24 cellular contexts compared by ENCODE assay signal in the genomic region with DNA sequence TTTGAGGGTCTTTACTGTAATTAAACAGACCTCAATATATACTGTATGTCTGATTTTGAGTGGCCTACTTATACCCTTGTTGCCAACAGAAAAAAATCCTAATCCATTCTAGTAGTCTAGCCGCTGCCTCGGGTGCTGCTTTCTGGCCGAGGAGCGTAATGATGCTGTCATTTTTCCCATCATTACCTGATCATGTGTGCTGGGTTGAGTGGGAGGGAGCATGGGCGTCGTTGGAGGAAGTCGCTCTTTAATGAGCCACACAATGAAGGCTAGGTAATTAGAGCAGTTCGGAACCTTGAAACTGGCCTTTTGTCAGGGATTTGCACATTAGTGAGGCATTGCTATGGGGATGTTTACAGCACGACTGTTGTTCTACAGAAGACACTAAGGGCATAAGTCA.
"Had no signal": no experiment of that assay in that cellular context is flagged by ENCODE, and none has a peak within 500 bp of the region (broad histone marks: within the 10 kb centered on the region; RNA-seq: fewer than 3 reads in every experiment).

No MANE protein-coding gene starts in this region.

- H3K27ac ChIP-seq: colonic mucosa, epithelial cell of prostate, esophagus squamous epithelium, ovary, thyroid gland, upper lobe of left lung, vagina had no signal

- H3K27me3 ChIP-seq: colonic mucosa, esophagus squamous epithelium, ovary, thyroid gland, upper lobe of left lung, vagina had no signal

- DNase-seq: activated CD4-positive, alpha-beta T cell treated with anti-CD3 and anti-CD28 coated beads for 1 hour; activated CD4-positive, alpha-beta T cell treated with anti-CD3 and anti-CD28 coated beads, Interleukin-2, amount 10 ng/mL, durations not matched to agents 7 days and 5 days; activated CD8-positive, alpha-beta T cell treated with anti-CD3 and anti-CD28 coated beads for 36 hours; activated T-cell treated with anti-CD3 and anti-CD28 coated beads, Interleukin-2, amount 50 U/mL, for 48 hours; anterior cingulate cortex; cerebellar nuclear complex; colonic mucosa; effector CD8-positive, alpha-beta T cell; esophagus squamous epithelium; foreskin melanocyte; islet precursor cell; left ventricle myocardium superior; mucosa of descending colon; ovary; stimulated activated CD4-positive, alpha-beta T cell treated with anti-CD3 and anti-CD28 coated beads, Interleukin-1b, Interleukin-23, amount 100 ng/mL, for 48 hours; stimulated activated CD4-positive, alpha-beta T cell treated with anti-CD3 and anti-CD28 coated beads, Interleukin-4, amount 100 ng/mL, for 4 hours; stimulated activated CD8-positive, alpha-beta memory T cell treated with anti-CD3 and anti-CD28 coated beads, Interleukin-4, amount 100 ng/mL, for 48 hours; stimulated activated naive CD8-positive, alpha-beta T cell treated with anti-CD3 and anti-CD28 coated beads, Interleukin-15, amount 100 ng/mL, for 72 hours; T-helper 2 cell; thyroid gland; upper lobe of left lung had no signal

- H3K4me1 ChIP-seq: colonic mucosa, esophagus squamous epithelium, upper lobe of left lung, vagina had no signal

- H3K4me3 ChIP-seq: colonic mucosa, esophagus squamous epithelium, mucosa of descending colon, ovary, smooth muscle cell, thyroid gland, upper lobe of left lung, vagina had no signal

- H3K9me3 ChIP-seq: colonic mucosa, esophagus squamous epithelium, mucosa of descending colon, ovary, thyroid gland, upper lobe of left lung, vagina had no signal

- H3K36me3 ChIP-seq: colonic mucosa, ovary had no signal
